In genomic region chr15:73996267-73996666, GRCh38 we compare ENCODE assay signal across 8 cellular contexts. TPM values are rescaled to one million over a fixed set of nuclear protein-coding genes. Genes with fewer than 3 reads are reported as not detected.
DNase-seq lines count a peak whose midpoint lies in the region; ATAC-seq and TF ChIP-seq lines count a peak whose summit lies in the region.

No MANE protein-coding gene starts in this region.

- no peak overlapping the region for H3K18ac ChIP-seq in IMR-90 (ENCODE audit: low read depth, low read length)

- H2AK9ac ChIP-seq in IMR-90 (replicated peaks; ENCODE audit: low read depth, low read length, poor library complexity), result no peak overlapping the region

- H2AK5ac ChIP-seq in IMR-90 (ENCODE audit: low read depth, low read length), result no peak overlapping the region

- H3K9me3 Mint-ChIP-seq in naive B cell, result no peaks in the 10 kb centered on the region

- no peak overlapping the region for H2AFZ ChIP-seq in IMR-90 (replicated peaks; ENCODE audit: low read length, poor library complexity)

- H2BK120ac ChIP-seq in IMR-90 (ENCODE audit: low read depth, low read length), result no peak overlapping the region

- peak overlapping the region; percentile 46; the same call in 1 of the 2 replicates for H3K4ac ChIP-seq in IMR-90 (ENCODE audit: low read depth, low read length)

- no peak for TF ChIP-seq CTCF in A673 (conservative IDR thresholded peaks at IDR 0.05; ENCODE audit: low read depth, low read length)
- TF ChIP-seq CTCF in IMR-90 (conservative IDR thresholded peaks at IDR 0.05; ENCODE audit: low read depth, low read length), result no peak
- TF ChIP-seq CTCF in breast epithelium (IDR thresholded peaks at IDR 0.05), result no peak

- 88% methylated on average over 1 of the region's 2 CpGs; no CpG with 5 or more reads in 1 of the 2 experiments for WGBS in IMR-90 (ENCODE audit: extremely low coverage in 2 of 2, insufficient read length in 1 of 2), 2 experiments

- H2BK5ac ChIP-seq in IMR-90 (ENCODE audit: low read depth, low read length, poor library complexity, severe bottlenecking), result no peak overlapping the region

- H2BK20ac ChIP-seq in IMR-90 (ENCODE audit: low read depth, low read length), result no peak overlapping the region

- peaks cover 25% of the 10 kb centered on the region for H3K4me1 ChIP-seq in A673 (ENCODE audit: insufficient read depth, low read length, poor library complexity, severe bottlenecking)
- H3K4me1 ChIP-seq in IMR-90 (ENCODE audit: control insufficient read depth, insufficient read depth, low read length), result peaks cover 8% of the 10 kb centered on the region
- H3K4me1 ChIP-seq in breast epithelium, result peaks cover 4 to 18% of the 10 kb centered on the region in 2 donors

- no peak overlapping the region; the same call in 1 of the 2 replicates for H3K9ac ChIP-seq in IMR-90 (ENCODE audit: low read depth, low read length)

- peaks cover 11% of the 10 kb centered on the region; the same call in 1 of the 2 replicates for H4K20me1 ChIP-seq in IMR-90 (ENCODE audit: insufficient read depth, low read length)

- no peak overlapping the region for H3K56ac ChIP-seq in IMR-90 (ENCODE audit: extremely low read depth, insufficient read depth, low read length)

- no peak overlapping the region for H4K8ac ChIP-seq in IMR-90 (ENCODE audit: low read depth in 2 of 2, low read length in 2 of 2)

- H3K9me1 ChIP-seq in IMR-90 (ENCODE audit: insufficient read depth, low read length), result peaks cover 13% of the 10 kb centered on the region

- H3K9me3 ChIP-seq in A673 (ENCODE audit: low read depth, low read length, poor library complexity, severe bottlenecking) (no peaks in the 10 kb centered on the region), IMR-90 (ENCODE audit: control insufficient read depth, insufficient read depth, low read length) (no peaks in the 10 kb centered on the region), breast epithelium (no peaks in the 10 kb centered on the region)

- no TSS peak for BruUV-seq in A673 (replicated peaks; lab: Mats Ljungman, UMichigan)
- no TSS peak for BruUV-seq in IMR-90 (replicated peaks; lab: Mats Ljungman, UMichigan)

- TF ChIP-seq RAD21 in IMR-90 (IDR thresholded peaks at IDR 0.05; ENCODE audit: low read length), result no peak

- no peak overlapping the region for H4K91ac ChIP-seq in IMR-90 (ENCODE audit: insufficient read depth, low read depth, low read length)

- H3K27me3 ChIP-seq in A673 (replicated peaks; ENCODE audit: insufficient read depth, low read depth, low read length, poor library complexity) (no peaks in the 10 kb centered on the region), IMR-90 (ENCODE audit: control insufficient read depth, insufficient read depth, low read length) (no peaks in the 10 kb centered on the region), breast epithelium (no peaks in the 10 kb centered on the region)

- peak overlapping the region; percentile 97 for H3K4me2 ChIP-seq in IMR-90 (ENCODE audit: low read depth, low read length)

- H2BK15ac ChIP-seq in IMR-90 (ENCODE audit: low read depth, low read length), result no peak overlapping the region

- intact Hi-C loops in A673 (cut with micrococcal nuclease; ENCODE audit: unreplicated experiment) (no loop called here), IMR-90 (cut with micrococcal nuclease) (no loop called here), breast epithelium (cut with DNase I; ENCODE audit: low total_unique reads) (no loop called here)

- peaks cover 19 to 78% of the 10 kb centered on the region in 2 experiments; a peak in 3 of 4 replicates for H3K79me1 ChIP-seq in IMR-90 (ENCODE audit: low read depth in 1 of 2, low read length in 2 of 2)

- H4K5ac ChIP-seq in IMR-90 (ENCODE audit: low read depth, low read length), result no peak overlapping the region

- peak overlapping the region; percentile 75; the same call in 1 of the 2 replicates for H3K23ac ChIP-seq in IMR-90 (ENCODE audit: low read depth, low read length)

- H3K36me3 Mint-ChIP-seq in naive B cell, result peaks cover 7 to 8% of the 10 kb centered on the region in 2 donors

- TF ChIP-seq POLR2A in IMR-90 (IDR thresholded peaks at IDR 0.05; ENCODE audit: low read depth, low read length) (no peak), breast epithelium (IDR thresholded peaks at IDR 0.05) (no peak)

- ATAC-seq in IMR-90 (ENCODE audit: low read depth), result no peak
- ATAC-seq in naive B cell (ENCODE audit: low read depth in 2 of 2), result no peak
- ATAC-seq in HG03108 (IDR thresholded peaks at IDR 0.05; ENCODE audit: unreplicated experiment), result no peak

- H3K36me3 ChIP-seq in A673 (ENCODE audit: insufficient read depth, low read length, poor library complexity, severe bottlenecking) (peaks cover 4% of the 10 kb centered on the region), IMR-90 (ENCODE audit: control insufficient read depth, insufficient read depth, low read length) (peaks cover 8% of the 10 kb centered on the region), breast epithelium (no peaks in the 10 kb centered on the region)

- H3K27ac ChIP-seq in A673 (ENCODE audit: low read depth, low read length, poor library complexity, severe bottlenecking), result peak overlapping the region; percentile 43
- H3K27ac ChIP-seq in IMR-90 (ENCODE audit: insufficient read depth, low read length), result no peak overlapping the region
- H3K27ac ChIP-seq in breast epithelium, result peak overlapping the region; percentile 97 to 98

- peak overlapping the region; percentile 89 to 99 (median 94) for H3K4me3 Mint-ChIP-seq in naive B cell

- in situ Hi-C loops in IMR-90 (cut with MboI; ENCODE audit: low sequenced_read_pairs), result no loop called here

- dilution Hi-C loops in IMR-90 (cut with HindIII; ENCODE audit: low sequenced_read_pairs, unreplicated experiment), result no loop called here

- no peaks in the 10 kb centered on the region for H3K27me3 Mint-ChIP-seq in naive B cell

- H3K4me3 ChIP-seq in A673 (ENCODE audit: low read depth, low read length, poor library complexity, severe bottlenecking) (peak overlapping the region; percentile 80), IMR-90 (ENCODE audit: insufficient read depth, low read depth, low read length) (0 out of 2 replicates have a peak overlapping the region, but pooled peaks have one; percentile 9), breast epithelium (peak overlapping the region; percentile 86 to 96 (median 93))

- no peak for DNase-seq in A673 (ENCODE audit: low spot score)
- no peak for DNase-seq in IMR-90
- no peak for DNase-seq in breast epithelium (ENCODE audit: low spot score in 2 of 2)
- no peak for DNase-seq in naive B cell
- DNase-seq in NCI-H1105 (lab: John Stamatoyannopoulos, UW), result no peak
- no peak for DNase-seq in activated CD4-positive, CD25-positive, alpha-beta regulatory T cell (lab: John Stamatoyannopoulos, UW)
- no peak for DNase-seq in amygdala (lab: John Stamatoyannopoulos, UW)

- CTCF ChIA-PET in A673 (lab: Charles Lee) (no interaction called here), IMR-90 (lab: Yijun Ruan, JAX) (interaction anchor here (0.9 to 1.0 kb wide), 3 partner anchors 9 to 51 kb away, joined by 3 to 5 read pairs (median 3); no protein-coding TSS in a partner anchor)

- peaks cover 47 to 77% (median 73%) of the 10 kb centered on the region in 3 donors for H3K4me1 Mint-ChIP-seq in naive B cell

- POLR2A ChIA-PET in A673 (lab: Charles Lee; ENCODE audit: low non-redundant PET) (no interaction called here), IMR-90 (lab: Charles Lee; ENCODE audit: unreplicated experiment) (no interaction called here)

- 0 out of 2 replicates have a peak overlapping the region, but pooled peaks have one; percentile 64 for H3K14ac ChIP-seq in IMR-90 (replicated peaks; ENCODE audit: low read depth, low read length)

- H3K27ac Mint-ChIP-seq in naive B cell, result peak overlapping the region; percentile 45 to 98 (median 86)

TF ChIP-seq in IMR-90, 13 proteins besides CTCF, POLR2A, EP300 and RAD21 (continues in another document):
- no peak for TF ChIP-seq SMC3 (IDR thresholded peaks at IDR 0.05; ENCODE audit: low read depth, low read length)
- no peak for TF ChIP-seq RCOR1 (IDR thresholded peaks at IDR 0.05; ENCODE audit: insufficient replicate concordance, low read length)
- TF ChIP-seq NFE2L2 (IDR thresholded peaks at IDR 0.05; ENCODE audit: low read depth, low read length), result no peak
- no peak for TF ChIP-seq FOS (IDR thresholded peaks at IDR 0.05; ENCODE audit: low read depth, low read length)
- TF ChIP-seq MAZ (IDR thresholded peaks at IDR 0.05; ENCODE audit: borderline replicate concordance, low read depth, low read length), result no peak
- TF ChIP-seq USF2 (IDR thresholded peaks at IDR 0.05; ENCODE audit: low read depth, low read length), result no peak
- TF ChIP-seq BHLHE40 (IDR thresholded peaks at IDR 0.05; ENCODE audit: low read depth, low read length), result no peak
- no peak for TF ChIP-seq CEBPB (IDR thresholded peaks at IDR 0.05; ENCODE audit: low read depth, low read length)
- TF ChIP-seq MAFK (IDR thresholded peaks at IDR 0.05; ENCODE audit: low read depth, low read length), result no peak
- no peak for TF ChIP-seq CHD1 (IDR thresholded peaks at IDR 0.05; ENCODE audit: low read depth, low read length)

RNA-seq across cellular contexts. Expression of gene PML, which starts 1.8 kb away (rescaled TPM):
- total RNA-seq in A673 (2021) (39.7 and 40.0 TPM in 2 replicates), IMR-90 (2012; rRNA removed) (8.8 and 10.3 TPM in 2 replicates), breast epithelium (100 to 1,000 TPM in 1 of 3 donors, 10 to 100 TPM in 2; 37.8 to 103 (median 49.8) TPM)
- polyA plus RNA-seq in IMR-90 (2012; rRNA removed) (22.6 and 23.1 TPM in 2 replicates), naive B cell (ENCODE audit: low read depth in 6 of 6) (10 to 100 TPM in 5 of 6 donors, 1 to 10 TPM in 1; 6.4 to 39.8 (median 18.9) TPM)
- polyA plus RNA-seq in IMR-90 (2012; cell fraction: cytosol; rRNA removed), result 28.1 and 29.3 TPM in 2 replicates
- polyA plus RNA-seq in IMR-90 (2012; cell fraction: nucleus; rRNA removed; ENCODE audit: low replicate concordance), result 43.2 and 105 TPM in 2 replicates

RNA-seq across cellular contexts. Expression of gene STOML1, which starts 4.2 kb away (rescaled TPM):
- total RNA-seq in A673 (2021), result 7.3 and 10.3 TPM in 2 replicates
- 11.8 and 12.5 TPM in 2 replicates for total RNA-seq in IMR-90 (2012; rRNA removed)
- 21.2 and 25.0 TPM in 2 replicates for polyA plus RNA-seq in IMR-90 (2012; rRNA removed)
- 15.0 and 22.2 TPM in 2 replicates for polyA plus RNA-seq in IMR-90 (2012; cell fraction: cytosol; rRNA removed)
- polyA plus RNA-seq in IMR-90 (2012; cell fraction: nucleus; rRNA removed; ENCODE audit: low replicate concordance), result 13.0 and 29.7 TPM in 2 replicates
- total RNA-seq in breast epithelium, result 10 to 100 TPM in 1 of 3 donors, 1 to 10 TPM in 2; 8.5 to 10.7 (median 9.7) TPM
- 10 to 100 TPM in 3 of 6 donors, 1 to 10 TPM in 3; 8.6 to 18.4 (median 9.9) TPM for polyA plus RNA-seq in naive B cell (ENCODE audit: low read depth in 6 of 6)

Comparison
In these comparisons a context has a peak if more than half of its experiments do, and no peak if none do; other contexts are left out.
1. H3K4me3 ChIP-seq: peak in every context shown above with its lines; median percentile 93 in breast epithelium; 80 in A673; 9 in IMR-90.